In genomic region chr1:243488459-243489163, GRCh38 we compare ENCODE assay signal across 23 cellular contexts.
DNase-seq lines count a peak whose midpoint lies in the region; ATAC-seq and TF ChIP-seq lines count a peak whose summit lies in the region.
"Had no signal": no experiment of that assay in that cellular context is flagged by ENCODE, and none has a peak within 500 bp of the region (broad histone marks: within the 10 kb centered on the region; RNA-seq: fewer than 3 reads in every experiment).

No MANE protein-coding gene starts in this region.

- peaks cover 10% of the 10 kb centered on the region for H3K27me3 Mint-ChIP-seq in neural progenitor cell (ENCODE audit: insufficient read depth, low read depth)
- H3K27me3 Mint-ChIP-seq in natural killer cell (ENCODE audit: low read depth in 2 of 2), result no peaks in the 10 kb centered on the region
- H3K27me3 Mint-ChIP-seq in activated T-helper 2 cell treated with anti-CD3 and anti-CD28 coated beads, Interferon-gamma antibody, Interleukin-2, Interleukin-4, amounts not matched to agents 10 μg/mL and 5 μg/mL and 100 μg/mL, durations not matched to agents 14 hours and 24 hours and 36 hours (ENCODE audit: low read depth), result no peaks in the 10 kb centered on the region
- H3K27me3 Mint-ChIP-seq: activated B cell treated with CpG ODN at 0.5 μM for 24 hours; activated CD4-positive, alpha-beta memory T cell treated with anti-CD3 and anti-CD28 coated beads for 36 hours had no signal

- H3K9me3 Mint-ChIP-seq in neural progenitor cell (no peaks in the 10 kb centered on the region), natural killer cell (no peaks in the 10 kb centered on the region)
- H3K9me3 Mint-ChIP-seq in activated T-helper 2 cell treated with anti-CD3 and anti-CD28 coated beads, Interferon-gamma antibody, Interleukin-2, Interleukin-4, amounts not matched to agents 10 μg/mL and 5 μg/mL and 100 μg/mL, durations not matched to agents 14 hours and 24 hours and 36 hours, result no peaks in the 10 kb centered on the region
- H3K9me3 Mint-ChIP-seq: activated B cell treated with CpG ODN at 0.5 μM for 24 hours; activated CD4-positive, alpha-beta memory T cell treated with anti-CD3 and anti-CD28 coated beads for 36 hours; immature natural killer cell had no signal

- no peak for ATAC-seq in natural killer cell
- no peak for ATAC-seq in foreskin keratinocyte

- H3K9me3 ChIP-seq in BE2C, result no peaks in the 10 kb centered on the region
- no peaks in the 10 kb centered on the region for H3K9me3 ChIP-seq in neural progenitor cell (ENCODE audit: low read depth)
- H3K9me3 ChIP-seq: SJSA1, spleen had no signal

- no peak overlapping the region for H2AFZ ChIP-seq in neural progenitor cell (replicated peaks)
- H2AFZ ChIP-seq: GM23248 had no signal

- TF ChIP-seq CTCF in BE2C (IDR thresholded peaks at IDR 0.05; ENCODE audit: low read depth, low read length), result no peak
- TF ChIP-seq CTCF in LNCaP clone FGC (IDR thresholded peaks at IDR 0.05; ENCODE audit: control insufficient read depth, extremely low read depth, insufficient read depth), result no peak
- TF ChIP-seq CTCF in neural progenitor cell (IDR thresholded peaks at IDR 0.05), result no peak
- TF ChIP-seq CTCF in GM10266 (IDR thresholded peaks at IDR 0.05; ENCODE audit: control insufficient read depth, insufficient read depth, low read depth, missing control alignments), result no peak
- no peak for TF ChIP-seq CTCF in natural killer cell (IDR thresholded peaks at IDR 0.05)
- no peak for TF ChIP-seq CTCF in foreskin keratinocyte (conservative IDR thresholded peaks at IDR 0.05)

- peak overlapping the region; percentile 29 for H3K27ac Mint-ChIP-seq in neural progenitor cell
- no peak overlapping the region for H3K27ac Mint-ChIP-seq in natural killer cell
- no peak overlapping the region for H3K27ac Mint-ChIP-seq in activated T-helper 2 cell treated with anti-CD3 and anti-CD28 coated beads, Interferon-gamma antibody, Interleukin-2, Interleukin-4, amounts not matched to agents 10 μg/mL and 5 μg/mL and 100 μg/mL, durations not matched to agents 14 hours and 24 hours and 36 hours
- H3K27ac Mint-ChIP-seq: activated B cell treated with CpG ODN at 0.5 μM for 24 hours; activated CD4-positive, alpha-beta memory T cell treated with anti-CD3 and anti-CD28 coated beads for 36 hours had no signal

- H3K4me3 ChIP-seq in BE2C (ENCODE audit: low read depth, low read length) (no peak overlapping the region), LNCaP clone FGC (ENCODE audit: low read depth, low read length) (peak overlapping the region; percentile 66), neural progenitor cell (no peak overlapping the region)
- H3K4me3 ChIP-seq: BLaER1 treated with 17β-estradiol and CSF1 and Interleukin-3, amounts not matched to agents 10 nM and 100 nM; GM23248; K562; SJSA1; spleen had no signal

- H3K9ac ChIP-seq in neural progenitor cell, result no peak overlapping the region
- H3K9ac ChIP-seq: BLaER1 treated with 17β-estradiol and CSF1 and Interleukin-3, amounts not matched to agents 10 nM and 100 nM; GM23248 had no signal

- H3K36me3 Mint-ChIP-seq in neural progenitor cell (peaks cover 1% of the 10 kb centered on the region), natural killer cell (no peaks in the 10 kb centered on the region)
- no peaks in the 10 kb centered on the region for H3K36me3 Mint-ChIP-seq in activated T-helper 2 cell treated with anti-CD3 and anti-CD28 coated beads, Interferon-gamma antibody, Interleukin-2, Interleukin-4, amounts not matched to agents 10 μg/mL and 5 μg/mL and 100 μg/mL, durations not matched to agents 14 hours and 24 hours and 36 hours (ENCODE audit: low read depth)
- H3K36me3 Mint-ChIP-seq: activated CD4-positive, alpha-beta memory T cell treated with anti-CD3 and anti-CD28 coated beads for 36 hours had no signal

- no peaks in the 10 kb centered on the region for H3K79me2 ChIP-seq in neural progenitor cell (ENCODE audit: low read depth)

- H3K4me1 Mint-ChIP-seq in neural progenitor cell (peaks cover 34% of the 10 kb centered on the region), natural killer cell (peaks cover 0 to 9% of the 10 kb centered on the region in 2 donors)
- peaks cover 2% of the 10 kb centered on the region for H3K4me1 Mint-ChIP-seq in activated T-helper 2 cell treated with anti-CD3 and anti-CD28 coated beads, Interferon-gamma antibody, Interleukin-2, Interleukin-4, amounts not matched to agents 10 μg/mL and 5 μg/mL and 100 μg/mL, durations not matched to agents 14 hours and 24 hours and 36 hours (ENCODE audit: low read depth)
- H3K4me1 Mint-ChIP-seq: activated B cell treated with CpG ODN at 0.5 μM for 24 hours had no signal

- no peaks in the 10 kb centered on the region for H4K20me1 ChIP-seq in neural progenitor cell (ENCODE audit: low read depth)

- no peak overlapping the region for H3K4me2 ChIP-seq in neural progenitor cell
- H3K4me2 ChIP-seq: BLaER1 treated with 17β-estradiol and CSF1 and Interleukin-3, amounts not matched to agents 10 nM and 100 nM had no signal

- H3K27ac ChIP-seq in cingulate gyrus (ENCODE audit: low read depth, low read length) (peak overlapping the region; percentile 48), neural progenitor cell (no peak overlapping the region), foreskin keratinocyte (no peak overlapping the region)
- H3K27ac ChIP-seq: BLaER1 treated with 17β-estradiol and CSF1 and Interleukin-3, amounts not matched to agents 10 nM and 100 nM; GM23248; SJSA1; spleen had no signal

- H3K36me3 ChIP-seq in BE2C (no peaks in the 10 kb centered on the region), neural progenitor cell (no peaks in the 10 kb centered on the region)
- H3K36me3 ChIP-seq: SJSA1 had no signal

- no peaks in the 10 kb centered on the region for H3K27me3 ChIP-seq in BE2C
- no peaks in the 10 kb centered on the region for H3K27me3 ChIP-seq in neural progenitor cell
- no peaks in the 10 kb centered on the region for H3K27me3 ChIP-seq in foreskin keratinocyte
- H3K27me3 ChIP-seq: SJSA1, spleen had no signal

- H3K4me3 Mint-ChIP-seq in neural progenitor cell, result no peak overlapping the region
- H3K4me3 Mint-ChIP-seq in natural killer cell, result no peak overlapping the region
- H3K4me3 Mint-ChIP-seq in activated T-helper 2 cell treated with anti-CD3 and anti-CD28 coated beads, Interferon-gamma antibody, Interleukin-2, Interleukin-4, amounts not matched to agents 10 μg/mL and 5 μg/mL and 100 μg/mL, durations not matched to agents 14 hours and 24 hours and 36 hours (ENCODE audit: low read depth), result no peak overlapping the region
- H3K4me3 Mint-ChIP-seq: activated B cell treated with CpG ODN at 0.5 μM for 24 hours; activated CD4-positive, alpha-beta memory T cell treated with anti-CD3 and anti-CD28 coated beads for 36 hours; immature natural killer cell had no signal

- H3K4me1 ChIP-seq in BE2C (peaks cover 22% of the 10 kb centered on the region), neural progenitor cell (peaks cover 3% of the 10 kb centered on the region), foreskin keratinocyte (no peaks in the 10 kb centered on the region)
- H3K4me1 ChIP-seq: SJSA1 had no signal

- DNase-seq in BE2C (peak; percentile 33), LNCaP clone FGC (ENCODE audit: low read depth) (no peak), neural progenitor cell (ENCODE audit: low spot score) (no peak), GM10266 (ENCODE audit: extremely low spot score) (no peak), natural killer cell (no peak), foreskin keratinocyte (no peak)
- no peak for DNase-seq in activated T-helper 2 cell treated with anti-CD3 and anti-CD28 coated beads, Interferon-gamma antibody, Interleukin-2, Interleukin-4, amounts not matched to agents 10 μg/mL and 5 μg/mL and 100 μg/mL, durations not matched to agents 14 hours and 24 hours and 36 hours (ENCODE audit: low spot score)
- DNase-seq: activated B cell treated with CpG ODN at 0.5 μM for 24 hours; activated CD4-positive, alpha-beta memory T cell treated with anti-CD3 and anti-CD28 coated beads for 36 hours; activated gamma-delta T cell; GDM1; GM23248; immature natural killer cell; NCI-H187 treated with DMSO at 0.1 percent for 48 hours; NCI-H2227 treated with DMSO at 0.1 percent for 48 hours; NCI-H774; nucleus accumbens; spleen; stimulated activated CD4-positive, alpha-beta T cell treated with anti-CD3 and anti-CD28 coated beads, Interleukin-4, amount 100 ng/mL, for 4 hours had no signal

- intact Hi-C loops in natural killer cell (cut with micrococcal nuclease), result no loop called here
- intact Hi-C loops in activated T-helper 2 cell treated with anti-CD3 and anti-CD28 coated beads, Interferon-gamma antibody, Interleukin-2, Interleukin-4, amounts not matched to agents 10 μg/mL and 5 μg/mL and 100 μg/mL, durations not matched to agents 14 hours and 24 hours and 36 hours (cut with micrococcal nuclease), result no loop called here

- peaks cover 6% of the 10 kb centered on the region for H3F3A ChIP-seq in neural progenitor cell (ENCODE audit: low read depth)
